ENCODE assay signal across 1 cellular context in genomic region chr10:77834943-77835668, GRCh38.
TF ChIP-seq lines count a peak whose summit lies in the region.

No MANE protein-coding gene starts in this region.

TF ChIP-seq in GM23338, 12 proteins besides CTCF, POLR2A, EP300 and RAD21 (continued from another document):
- no peak for TF ChIP-seq NANOG (IDR thresholded peaks at IDR 0.05; ENCODE audit: borderline replicate concordance)
- TF ChIP-seq CREB1 (CRISPR knock-in tag; IDR thresholded peaks at IDR 0.05; ENCODE audit: low read depth): no peak
- no peak for TF ChIP-seq STAT1 (IDR thresholded peaks at IDR 0.05; ENCODE audit: unreplicated experiment)
- no peak for TF ChIP-seq JUNB (IDR thresholded peaks at IDR 0.05; ENCODE audit: unreplicated experiment)
